ENCODE assay signal across 9 cellular contexts in genomic region chr3:8529738-8530525, GRCh38. TPM values are rescaled to one million over a fixed set of nuclear protein-coding genes. Genes with fewer than 3 reads are reported as not detected.
DNase-seq lines count a peak whose midpoint lies in the region; ATAC-seq and TF ChIP-seq lines count a peak whose summit lies in the region.
"Had no signal": no experiment of that assay in that cellular context is flagged by ENCODE, and none has a peak within 500 bp of the region (broad histone marks: within the 10 kb centered on the region; RNA-seq: fewer than 3 reads in every experiment).

No MANE protein-coding gene starts in this region.

- no peaks in the 10 kb centered on the region for H3K9me3 Mint-ChIP-seq in activated CD4-positive, alpha-beta T cell treated with anti-CD3 and anti-CD28 coated beads for 36 hours (ENCODE audit: low read depth)

- H3K4me3 Mint-ChIP-seq in activated CD4-positive, alpha-beta T cell treated with anti-CD3 and anti-CD28 coated beads for 36 hours: no peak overlapping the region

- TF ChIP-seq CTCF in SK-N-SH (IDR thresholded peaks at IDR 0.05): no peak

- H3K27me3 Mint-ChIP-seq in activated CD4-positive, alpha-beta T cell treated with anti-CD3 and anti-CD28 coated beads for 36 hours: no peaks in the 10 kb centered on the region

- TF ChIP-seq EP300 in SK-N-SH (IDR thresholded peaks at IDR 0.05; ENCODE audit: borderline replicate concordance in 1 of 2, low read depth in 1 of 2, low read length in 1 of 2): no peak

- H3K4me3 ChIP-seq in SK-N-SH (ENCODE audit: low read depth in 2 of 2, low read length in 1 of 2): no peak overlapping the region
- peak overlapping the region in 1 of 5 donors; percentile 12 for H3K4me3 ChIP-seq in subcutaneous abdominal adipose tissue (ENCODE audit: low read depth in 1 of 5, low read length in 5 of 5)

- H4K20me1 ChIP-seq in SK-N-SH (ENCODE audit: insufficient read depth): no peaks in the 10 kb centered on the region

- H3K79me2 ChIP-seq in SK-N-SH (ENCODE audit: insufficient read depth): no peaks in the 10 kb centered on the region

- POLR2A ChIA-PET in SK-N-SH (lab: Yijun Ruan, JAX): interaction anchor here (0.9 kb wide), 1 partner anchor 29 kb away, joined by 4 read pairs; the partner anchor contains the start of gene LMCD1
- POLR2A ChIA-PET in activated CD4-positive, alpha-beta T cell treated with anti-CD3 and anti-CD28 coated beads for 36 hours (lab: Charles Lee): no interaction called here

- 64% methylated on average over 12 of the region's 12 CpGs for WGBS in SK-N-SH (ENCODE audit: low lambda C conversion rate)

- intact Hi-C loops in activated CD4-positive, alpha-beta T cell treated with anti-CD3 and anti-CD28 coated beads for 36 hours (cut with DNase I, micrococcal nuclease): no loop called here

- peaks cover 0 to 12% of the 10 kb centered on the region in 2 experiments for H3K36me3 ChIP-seq in SK-N-SH (replicated peaks in 1 of 2; ENCODE audit: control insufficient read depth in 1 of 2, insufficient read depth in 2 of 2, low read length in 1 of 2)
- H3K36me3 ChIP-seq in subcutaneous abdominal adipose tissue (ENCODE audit: control insufficient read depth in 5 of 5, insufficient read depth in 5 of 5, low read length in 5 of 5): peaks cover 0 to 15% (median 9%) of the 10 kb centered on the region in 5 donors

- no peak overlapping the region for H3K9ac ChIP-seq in SK-N-SH
- no peak overlapping the region for H3K9ac ChIP-seq in subcutaneous abdominal adipose tissue (ENCODE audit: low read length in 5 of 5)

- H3K36me3 Mint-ChIP-seq in activated CD4-positive, alpha-beta T cell treated with anti-CD3 and anti-CD28 coated beads for 36 hours (ENCODE audit: low read depth): no peaks in the 10 kb centered on the region

- H3K27ac ChIP-seq in SK-N-SH (ENCODE audit: low read depth in 2 of 2, low read length in 1 of 2) (peak overlapping the region; percentile 27 to 87; a peak in 3 of 4 replicates), subcutaneous abdominal adipose tissue (ENCODE audit: low read depth, low read length) (peak overlapping the region; percentile 77)

- peak; percentile 52 for DNase-seq in HS-27A (ENCODE audit: low read depth)
- DNase-seq in SK-N-SH: no peak
- peak; percentile 61 for DNase-seq in glomerular visceral epithelial cell (ENCODE audit: extremely low spot score)
- no peak for DNase-seq in activated CD4-positive, alpha-beta T cell treated with anti-CD3 and anti-CD28 coated beads for 36 hours
- DNase-seq: activated gamma-delta T cell; stimulated activated CD4-positive, alpha-beta T cell treated with anti-CD3 and anti-CD28 coated beads, Interleukin-4, amount 100 ng/mL, for 24 hours had no signal

- H3K4me2 ChIP-seq in SK-N-SH: 0 out of 2 replicates have a peak overlapping the region, but pooled peaks have one; percentile 14

- H3K4me1 ChIP-seq in SK-N-SH (ENCODE audit: control insufficient read depth in 1 of 2, insufficient read depth in 2 of 2, low read depth in 1 of 2, low read length in 1 of 2) (peaks cover 7 to 25% of the 10 kb centered on the region in 2 experiments), subcutaneous abdominal adipose tissue (ENCODE audit: control insufficient read depth in 5 of 5, insufficient read depth in 5 of 5, low read length in 5 of 5) (peaks cover 16 to 86% (median 72%) of the 10 kb centered on the region in 5 donors)

- no peak for TF ChIP-seq RAD21 in SK-N-SH (IDR thresholded peaks at IDR 0.05; ENCODE audit: low read length)

- H3K27ac Mint-ChIP-seq in activated CD4-positive, alpha-beta T cell treated with anti-CD3 and anti-CD28 coated beads for 36 hours: no peak overlapping the region

- no peaks in the 10 kb centered on the region for H3K27me3 ChIP-seq in SK-N-SH (ENCODE audit: insufficient read depth)
- no peaks in the 10 kb centered on the region for H3K27me3 ChIP-seq in subcutaneous abdominal adipose tissue (ENCODE audit: control insufficient read depth in 5 of 5, insufficient read depth in 4 of 5, low read length in 5 of 5)

- ATAC-seq in HG03025 (IDR thresholded peaks at IDR 0.05; ENCODE audit: low FRiP score, unreplicated experiment) (no peak), HG03039 (IDR thresholded peaks at IDR 0.05; ENCODE audit: unreplicated experiment) (no peak)
- ATAC-seq in activated CD4-positive, alpha-beta T cell treated with anti-CD3 and anti-CD28 coated beads for 36 hours: no peak

- H2AFZ ChIP-seq in SK-N-SH (ENCODE audit: low read depth): no peak overlapping the region

- peaks cover 3% of the 10 kb centered on the region for H3K4me1 Mint-ChIP-seq in activated CD4-positive, alpha-beta T cell treated with anti-CD3 and anti-CD28 coated beads for 36 hours

- CTCF ChIA-PET in SK-N-SH (lab: Yijun Ruan, JAX): interaction anchor here (0.8 to 1.5 kb wide), 4 partner anchors 11 to 17 kb away, joined by 3 read pairs; no protein-coding TSS in a partner anchor
- CTCF ChIA-PET in activated CD4-positive, alpha-beta T cell treated with anti-CD3 and anti-CD28 coated beads for 36 hours (lab: Charles Lee): interaction anchor here (0.6 kb wide), 1 partner anchor 1347 kb away, joined by 3 read pairs; no protein-coding TSS in a partner anchor

- H3K9me3 ChIP-seq in SK-N-SH: no peaks in the 10 kb centered on the region
- no peaks in the 10 kb centered on the region for H3K9me3 ChIP-seq in subcutaneous abdominal adipose tissue (ENCODE audit: control insufficient read depth in 5 of 5, low read length in 5 of 5)

- no peaks in the 10 kb centered on the region for H3F3A ChIP-seq in SK-N-SH (replicated peaks; ENCODE audit: insufficient read depth)

- no peaks in the 10 kb centered on the region for H3K9me2 ChIP-seq in SK-N-SH

TF ChIP-seq in SK-N-SH, 30 proteins besides CTCF, POLR2A, EP300 and RAD21 (continues in another document):
- TF ChIP-seq TAF1 (IDR thresholded peaks at IDR 0.05; ENCODE audit: borderline replicate concordance, low read depth, low read length) (no peak), NRF1 (IDR thresholded peaks at IDR 0.05; ENCODE audit: low read depth, low read length) (no peak), ZBTB33 (IDR thresholded peaks at IDR 0.05; ENCODE audit: borderline replicate concordance, low read depth) (no peak), CHD2 (IDR thresholded peaks at IDR 0.05; ENCODE audit: low read length, partially characterized antibody) (no peak), RFX5 (IDR thresholded peaks at IDR 0.05; ENCODE audit: low read length) (no peak), NFIC (IDR thresholded peaks at IDR 0.05; ENCODE audit: borderline replicate concordance) (peak; percentile 32; the same call in 1 of the 2 replicates), TEAD4 (IDR thresholded peaks at IDR 0.05; ENCODE audit: borderline replicate concordance, insufficient read depth) (no peak), RXRA (IDR thresholded peaks at IDR 0.05; ENCODE audit: borderline replicate concordance, low read depth) (no peak), YY1 (IDR thresholded peaks at IDR 0.05; ENCODE audit: low read depth) (no peak), FOXJ3 (CRISPR knock-in tag; IDR thresholded peaks at IDR 0.05) (no peak), RCOR1 (IDR thresholded peaks at IDR 0.05; ENCODE audit: low read length) (no peak), TCF12 (IDR thresholded peaks at IDR 0.05) (peak; percentile 52; the same call in 1 of the 2 replicates), GATA2 (CRISPR knock-in tag; IDR thresholded peaks at IDR 0.05) (no peak), IRF3 (IDR thresholded peaks at IDR 0.05; ENCODE audit: low read depth, low read length) (no peak), SMC3 (IDR thresholded peaks at IDR 0.05; ENCODE audit: low read depth, low read length) (no peak), FOSL2 (IDR thresholded peaks at IDR 0.05; ENCODE audit: borderline replicate concordance, low read depth) (peak; percentile 47; the same call in 1 of the 2 replicates), POLR2AphosphoS5 (IDR thresholded peaks at IDR 0.05; ENCODE audit: low read depth, low read length) (no peak), FOXM1 (IDR thresholded peaks at IDR 0.05; ENCODE audit: low read depth) (no peak), MXI1 (IDR thresholded peaks at IDR 0.05; ENCODE audit: low read depth, low read length) (no peak), EZH2phosphoT487 (IDR thresholded peaks at IDR 0.05; ENCODE audit: borderline replicate concordance, low read depth) (no peak), ELF1 (IDR thresholded peaks at IDR 0.05) (no peak)

RNA-seq across cellular contexts. Expression of gene LMCD1, which starts 28.3 kb away (rescaled TPM):
- polyA plus RNA-seq in SK-N-SH (2012; rRNA removed): 23.6 and 26.5 TPM in 2 replicates
- 19.2 and 20.3 TPM in 2 replicates for polyA plus RNA-seq in SK-N-SH (2012; cell fraction: cytosol; rRNA removed)
- polyA plus RNA-seq in SK-N-SH (2012; cell fraction: nucleus; rRNA removed): 34.5 and 40.1 TPM in 2 replicates
- 1 to 10 TPM; 3.1 to 4.9 TPM for total RNA-seq in activated CD4-positive, alpha-beta T cell treated with anti-CD3 and anti-CD28 coated beads for 36 hours

Comparison
In these comparisons a context has a peak if more than half of its experiments do, and no peak if none do; other contexts are left out.
1. DNase-seq: peak in HS-27A (single experiment) and glomerular visceral epithelial cell (single experiment); none in SK-N-SH (single experiment) and activated CD4-positive, alpha-beta T cell treated with anti-CD3 and anti-CD28 coated beads for 36 hours (single experiment).